10 cellular contexts compared by ENCODE assay signal in the genomic region with DNA sequence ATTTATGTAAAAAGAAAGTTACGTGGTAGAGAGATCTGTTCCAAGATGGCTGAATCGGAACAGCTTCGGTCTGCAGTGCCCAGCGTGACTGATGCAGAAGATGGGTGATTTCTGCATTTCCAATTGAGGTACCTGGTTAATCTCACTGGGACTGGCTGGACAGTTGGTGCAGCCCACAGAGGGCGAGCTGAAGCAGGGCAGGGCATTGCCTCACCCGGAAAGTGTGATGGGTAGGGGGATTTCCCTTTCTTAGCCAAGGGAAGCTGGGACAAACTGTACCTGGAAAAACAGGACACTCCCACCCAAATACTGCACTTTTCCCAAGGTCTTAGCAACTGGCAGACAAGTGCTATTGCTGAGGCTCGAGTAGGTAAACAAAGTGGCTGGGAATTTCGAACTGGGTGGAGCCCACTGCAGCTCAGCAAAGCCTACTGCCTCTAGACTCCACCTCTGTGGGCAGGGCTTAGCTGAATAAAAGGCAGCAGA. TPM values are rescaled to one million over a fixed set of nuclear protein-coding genes. Genes with fewer than 3 reads are reported as not detected.
DNase-seq lines count a peak whose midpoint lies in the region; TF ChIP-seq lines count a peak whose summit lies in the region.
"Had no signal": no experiment of that assay in that cellular context is flagged by ENCODE, and none has a peak within 500 bp of the region (broad histone marks: within the 10 kb centered on the region; RNA-seq: fewer than 3 reads in every experiment).

No MANE protein-coding gene starts in this region.

- H2AFZ ChIP-seq in hepatocyte, result no peak overlapping the region

- peak overlapping the region; percentile 27 for H3K4me2 ChIP-seq in hepatocyte

- no peaks in the 10 kb centered on the region for H3K4me1 ChIP-seq in hepatocyte (ENCODE audit: insufficient read depth)
- no peaks in the 10 kb centered on the region for H3K4me1 ChIP-seq in thymus (ENCODE audit: control insufficient read depth, insufficient read depth, low read length)
- H3K4me1 ChIP-seq: tibial nerve had no signal

- TF ChIP-seq CTCF in hepatocyte (IDR thresholded peaks at IDR 0.05; ENCODE audit: poor library complexity), result no peak

- WGBS in hepatocyte (ENCODE audit: low lambda C conversion rate, missing lambda C conversion rate), result 85% methylated on average over 8 of the region's 8 CpGs
- WGBS in thymus, result 73% methylated on average over 8 of the region's 8 CpGs

- H3K27ac ChIP-seq in hepatocyte (peak overlapping the region; percentile 32), thymus (ENCODE audit: low read depth) (no peak overlapping the region)
- H3K27ac ChIP-seq: tibial nerve had no signal

- no peaks in the 10 kb centered on the region for H3K79me2 ChIP-seq in hepatocyte

- no peak overlapping the region for H3K4me3 ChIP-seq in hepatocyte
- peak overlapping the region; percentile 12 for H3K4me3 ChIP-seq in thymus (ENCODE audit: low read length)

- H3K36me3 ChIP-seq in hepatocyte (replicated peaks; ENCODE audit: insufficient read depth, low read depth) (no peaks in the 10 kb centered on the region), thymus (ENCODE audit: control insufficient read depth, insufficient read depth) (no peaks in the 10 kb centered on the region)
- H3K36me3 ChIP-seq: tibial nerve had no signal

- no peaks in the 10 kb centered on the region for H3K9me3 ChIP-seq in hepatocyte (ENCODE audit: low read depth)
- H3K9me3 ChIP-seq in thymus (ENCODE audit: control insufficient read depth), result no peaks in the 10 kb centered on the region

- H3K27me3 ChIP-seq in hepatocyte, result no peaks in the 10 kb centered on the region
- no peaks in the 10 kb centered on the region for H3K27me3 ChIP-seq in thymus (ENCODE audit: control insufficient read depth, insufficient read depth)
- H3K27me3 ChIP-seq: tibial nerve had no signal

- no peaks in the 10 kb centered on the region for H4K20me1 ChIP-seq in hepatocyte (ENCODE audit: insufficient read depth, poor library complexity, severe bottlenecking)

- peak; percentile 64 for DNase-seq in activated effector memory CD4-positive, alpha-beta T cell treated with anti-CD3 and anti-CD28 coated beads, Interleukin-2, amount 50 U/mL, for 16 hours
- DNase-seq in activated effector memory CD4-positive, alpha-beta T cell treated with Interleukin-2 at 50 U/mL for 16 hours, result no peak
- DNase-seq in RPMI7951 (ENCODE audit: low read depth) (peak; percentile 43), hepatocyte (ENCODE audit: low spot score) (peak; percentile 35), C1 segment of cervical spinal cord (lab: John Stamatoyannopoulos, UW) (no peak), NCI-H510A treated with DMSO at 0.1 percent for 48 hours (lab: John Stamatoyannopoulos, UW) (no peak), NCI-H2171 (lab: John Stamatoyannopoulos, UW) (no peak)
- DNase-seq: NCI-H1048 had no signal

- no peaks in the 10 kb centered on the region for H3K9me2 ChIP-seq in hepatocyte (replicated peaks; ENCODE audit: insufficient read depth)

RNA-seq across cellular contexts. Expression of gene HSD17B4, which starts 13.1 kb away (rescaled TPM):
- 138 and 183 TPM in 2 replicates for total RNA-seq in RPMI7951 (2014; rRNA removed; shearing (Covaris generic))
- 236 and 281 TPM in 2 replicates for total RNA-seq in hepatocyte
- 155 and 208 TPM in 2 replicates for polyA plus RNA-seq in hepatocyte
- polyA plus RNA-seq in thymus, result 178 TPM

Comparison
In these comparisons a context has a peak if more than half of its experiments do, and no peak if none do; other contexts are left out.
1. DNase-seq: peak in activated effector memory CD4-positive, alpha-beta T cell treated with anti-CD3 and anti-CD28 coated beads, Interleukin-2, amount 50 U/mL, for 16 hours (single experiment), RPMI7951 (single experiment) and hepatocyte (single experiment); none in activated effector memory CD4-positive, alpha-beta T cell treated with Interleukin-2 at 50 U/mL for 16 hours (single experiment), C1 segment of cervical spinal cord (0 of 14), NCI-H510A treated with DMSO at 0.1 percent for 48 hours (single experiment) and NCI-H2171 (single experiment).